In genomic region chr4:139734875-139735380, GRCh38 we compare ENCODE assay signal across 8 cellular contexts.
A peak's percentile ranks its signal among the peaks of the same experiment; 100 is the strongest.
DNase-seq lines count a peak whose midpoint lies in the region; ATAC-seq and TF ChIP-seq lines count a peak whose summit lies in the region.

No MANE protein-coding gene starts in this region.

- H3K27ac Mint-ChIP-seq in Caco-2 (ENCODE audit: unreplicated experiment) (peak overlapping the region; percentile 78), T-cell (no peak overlapping the region)

- peak overlapping the region; percentile 29 for H3K4me3 ChIP-seq in Caco-2 (ENCODE audit: low read depth, low read length)
- peak overlapping the region; percentile 56 to 66 for H3K4me3 ChIP-seq in ascending aorta
- peak overlapping the region; percentile 36 to 54 for H3K4me3 ChIP-seq in right atrium auricular region
- H3K4me3 ChIP-seq in upper lobe of right lung, result peak overlapping the region; percentile 52

- CTCF ChIA-PET in Caco-2 (lab: Charles Lee) (interaction anchor here (0.8 to 1.5 kb wide), 10 partner anchors 11 to 592 kb away, joined by 3 to 10 read pairs (median 4); no protein-coding TSS in a partner anchor), T-cell (lab: Charles Lee) (interaction anchor here (1.0 to 1.4 kb wide), 2 partner anchors 518 to 595 kb away, joined by 3 to 5 read pairs; no protein-coding TSS in a partner anchor)

- no TSS peak for BruUV-seq in Caco-2 (replicated peaks; lab: Mats Ljungman, UMichigan)

- H3K36me3 Mint-ChIP-seq in Caco-2 (ENCODE audit: insufficient read depth, unreplicated experiment) (peaks cover 9% of the 10 kb centered on the region), T-cell (no peaks in the 10 kb centered on the region)

- H3K9me3 ChIP-seq in Caco-2 (no peaks in the 10 kb centered on the region), ascending aorta (no peaks in the 10 kb centered on the region), right atrium auricular region (no peaks in the 10 kb centered on the region), upper lobe of right lung (no peaks in the 10 kb centered on the region)

- POLR2A ChIA-PET in Caco-2 (lab: Charles Lee), result no interaction called here
- POLR2A ChIA-PET in T-cell (lab: Charles Lee), result no interaction called here

- peak; percentile 82 to 89 for DNase-seq in Caco-2
- peak; percentile 87 for DNase-seq in NCI-H1105 (lab: John Stamatoyannopoulos, UW)
- DNase-seq in T-cell, result peak in 33 of 34 experiments; percentile 6 to 69 (median 37)
- peak; percentile 51 to 93 for DNase-seq in ascending aorta (ENCODE audit: low spot score in 2 of 2)
- peak; percentile 90 for DNase-seq in right atrium auricular region (ENCODE audit: low spot score)
- peak; percentile 78 to 98 (median 88) for DNase-seq in posterior cingulate gyrus
- peak; percentile 94 for DNase-seq in upper lobe of right lung

- peaks cover 39% of the 10 kb centered on the region for H3K4me1 ChIP-seq in Caco-2
- H3K4me1 ChIP-seq in ascending aorta, result peaks cover 0 to 20% of the 10 kb centered on the region in 2 donors
- peaks cover 0 to 42% of the 10 kb centered on the region in 2 donors for H3K4me1 ChIP-seq in right atrium auricular region
- peaks cover 33% of the 10 kb centered on the region for H3K4me1 ChIP-seq in upper lobe of right lung

- intact Hi-C loops in Caco-2 (cut with micrococcal nuclease; ENCODE audit: unreplicated experiment) (loop anchor here (1.0 to 5.0 kb wide), 10 partner anchors 42 to 591 kb away; no protein-coding TSS in a partner anchor), ascending aorta (cut with DNase I) (loop anchor here (1.0 to 10.0 kb wide), 7 partner anchors 78 to 790 kb away; partner anchors contain the start of gene ELMOD2), posterior cingulate gyrus (cut with DNase I) (loop anchor here (1.0 to 10.0 kb wide), 5 partner anchors 270 to 880 kb away; partner anchors contain the start of gene MAML3), upper lobe of right lung (cut with DNase I) (loop anchor here (10.0 kb wide), 1 partner anchor 420 kb away; the partner anchor contains the start of gene MAML3)

- H3K9me3 Mint-ChIP-seq in Caco-2 (ENCODE audit: unreplicated experiment), result no peaks in the 10 kb centered on the region
- no peaks in the 10 kb centered on the region for H3K9me3 Mint-ChIP-seq in T-cell

- ATAC-seq in GM21786 (IDR thresholded peaks at IDR 0.05; ENCODE audit: unreplicated experiment) (peak; percentile 65), T-cell (replicated peaks in 1 of 4) (peak; percentile 75 to 87 (median 83)), upper lobe of right lung (peak; percentile 98)

- TF ChIP-seq CTCF in Caco-2 (IDR thresholded peaks at IDR 0.05; ENCODE audit: insufficient read depth in 1 of 2, low read depth in 1 of 2, low read length in 1 of 2, severe bottlenecking in 1 of 2, unreplicated experiment in 1 of 2) (peak; percentile 76 to 82), ascending aorta (IDR thresholded peaks at IDR 0.05) (peak; percentile 89 to 94 (median 91)), right atrium auricular region (IDR thresholded peaks at IDR 0.05) (peak; percentile 78 to 97), upper lobe of right lung (IDR thresholded peaks at IDR 0.05) (peak; percentile 86)

- H3K27me3 Mint-ChIP-seq in Caco-2 (ENCODE audit: insufficient read depth, unreplicated experiment) (no peaks in the 10 kb centered on the region), T-cell (peaks cover 23 to 57% of the 10 kb centered on the region in 2 donors)

- no peaks in the 10 kb centered on the region for H3K36me3 ChIP-seq in Caco-2 (ENCODE audit: control insufficient read depth, insufficient read depth, low read length)
- H3K36me3 ChIP-seq in ascending aorta, result no peaks in the 10 kb centered on the region
- no peaks in the 10 kb centered on the region for H3K36me3 ChIP-seq in right atrium auricular region
- H3K36me3 ChIP-seq in upper lobe of right lung, result peaks cover 6% of the 10 kb centered on the region

- peaks cover 22% of the 10 kb centered on the region for H3K4me1 Mint-ChIP-seq in Caco-2 (ENCODE audit: low read depth, unreplicated experiment)
- H3K4me1 Mint-ChIP-seq in T-cell, result peaks cover 7 to 13% (median 12%) of the 10 kb centered on the region in 3 donors

- H3K27ac ChIP-seq in ascending aorta (peak overlapping the region; percentile 69 to 81), right atrium auricular region (peak overlapping the region; percentile 82 to 87), upper lobe of right lung (peak overlapping the region; percentile 88)

- H3K4me3 Mint-ChIP-seq in Caco-2 (ENCODE audit: unreplicated experiment) (peak overlapping the region; percentile 69), T-cell (peak overlapping the region; percentile 56 to 76 (median 67))

- H3K27me3 ChIP-seq in Caco-2 (replicated peaks; ENCODE audit: control insufficient read depth, insufficient read depth, low read length) (no peaks in the 10 kb centered on the region), ascending aorta (no peaks in the 10 kb centered on the region), right atrium auricular region (no peaks in the 10 kb centered on the region), upper lobe of right lung (no peaks in the 10 kb centered on the region)

Comparison
In these comparisons a context has a peak if more than half of its experiments do, and no peak if none do; other contexts are left out.
1. Peak in every context shown above with its lines: DNase-seq, ATAC-seq, H3K4me3 ChIP-seq and H3K27ac ChIP-seq.
2. DNase-seq: peak in every context shown above with its lines; median percentile 94 in upper lobe of right lung; 90 in right atrium auricular region; 88 in posterior cingulate gyrus; 87 in NCI-H1105; 86 in Caco-2; 72 in ascending aorta; 37 in T-cell.